ENCODE assay signal across 3 cellular contexts in genomic region chr1:46760558-46761166, GRCh38.
TF ChIP-seq lines count a peak whose summit lies in the region.

No MANE protein-coding gene starts in this region.

TF ChIP-seq in HepG2, 621 proteins besides CTCF, POLR2A, EP300 and RAD21:
- TF ChIP-seq KDM6A (CRISPR knock-in tag; IDR thresholded peaks at IDR 0.05; ENCODE audit: low read depth) (no peak), MAFF (IDR thresholded peaks at IDR 0.05; ENCODE audit: low read depth, low read length) (peak; percentile 76), RFXAP (CRISPR knock-in tag; IDR thresholded peaks at IDR 0.05; ENCODE audit: borderline replicate concordance) (no peak), ZBTB44 (CRISPR knock-in tag; IDR thresholded peaks at IDR 0.05) (no peak), MAFK (conservative IDR thresholded peaks at IDR 0.05 in 1 of 2, IDR thresholded peaks at IDR 0.05 in 1 of 2; ENCODE audit: low read length in 2 of 2) (peak; percentile 76 to 87)
TF ChIP-seq in HepG2: peak in this region for 2.

TF ChIP-seq in IMR-90, 13 proteins besides CTCF, POLR2A, EP300 and RAD21:
- TF ChIP-seq NFE2L2 (IDR thresholded peaks at IDR 0.05; ENCODE audit: low read depth, low read length) (no peak), MAFK (IDR thresholded peaks at IDR 0.05; ENCODE audit: low read depth, low read length) (peak; percentile 70), CEBPB (IDR thresholded peaks at IDR 0.05; ENCODE audit: low read depth, low read length) (no peak), BHLHE40 (IDR thresholded peaks at IDR 0.05; ENCODE audit: low read depth, low read length) (no peak), CHD1 (IDR thresholded peaks at IDR 0.05; ENCODE audit: low read depth, low read length) (no peak), ELK1 (IDR thresholded peaks at IDR 0.05; ENCODE audit: borderline replicate concordance, low read depth, low read length) (no peak), RCOR1 (IDR thresholded peaks at IDR 0.05; ENCODE audit: insufficient replicate concordance, low read length) (no peak)
TF ChIP-seq in IMR-90: peak in this region for 1.

TF ChIP-seq in K562, 482 proteins besides CTCF, POLR2A, EP300 and RAD21:
- TF ChIP-seq MAFG (tag; conservative IDR thresholded peaks at IDR 0.05) = peak; percentile 40; the same call in 1 of the 2 replicates
- TF ChIP-seq RFX7 (CRISPR knock-in tag; IDR thresholded peaks at IDR 0.05) = no peak
- no peak for TF ChIP-seq RNF219 (CRISPR knock-in tag; IDR thresholded peaks at IDR 0.05)
- no peak for TF ChIP-seq MIER1 (IDR thresholded peaks at IDR 0.05; ENCODE audit: low read depth)
- peak; percentile 52 for TF ChIP-seq MAFF (IDR thresholded peaks at IDR 0.05; ENCODE audit: low read length)
- no peak for TF ChIP-seq SMARCE1 (IDR thresholded peaks at IDR 0.05)
- no peak for TF ChIP-seq PHTF2 (CRISPR knock-in tag; IDR thresholded peaks at IDR 0.05)
- TF ChIP-seq SOX6 (IDR thresholded peaks at IDR 0.05) = no peak
- no peak for TF ChIP-seq ZBTB17 (CRISPR knock-in tag; IDR thresholded peaks at IDR 0.05)
- no peak for TF ChIP-seq TCF7L2 (IDR thresholded peaks at IDR 0.05; ENCODE audit: low read depth, low read length)
- TF ChIP-seq ZNF316 (IDR thresholded peaks at IDR 0.05) = peak; percentile 68
- no peak for TF ChIP-seq CUX1 (CRISPR knock-in tag; IDR thresholded peaks at IDR 0.05)
- no peak for TF ChIP-seq ADNP (tag; IDR thresholded peaks at IDR 0.05)
- no peak for TF ChIP-seq ZNF444 (CRISPR knock-in tag; IDR thresholded peaks at IDR 0.05)
- no peak for TF ChIP-seq DMBX1 (CRISPR knock-in tag; IDR thresholded peaks at IDR 0.05; ENCODE audit: borderline replicate concordance)
- no peak for TF ChIP-seq CEBPZ (IDR thresholded peaks at IDR 0.05; ENCODE audit: borderline replicate concordance, low read depth, low read length)
- TF ChIP-seq SPI1 (IDR thresholded peaks at IDR 0.05; ENCODE audit: borderline replicate concordance, low read depth, low read length) = peak; percentile 77
- no peak for TF ChIP-seq ZNF253 (CRISPR knock-in tag; conservative IDR thresholded peaks at IDR 0.05)
- no peak for TF ChIP-seq SRSF3 (IDR thresholded peaks at IDR 0.05; ENCODE audit: insufficient read depth, low read length)
- TF ChIP-seq TFAM (CRISPR knock-in tag; conservative IDR thresholded peaks at IDR 0.05) = no peak
- TF ChIP-seq RUNX1 (IDR thresholded peaks at IDR 0.05; ENCODE audit: low read depth) = no peak
- TF ChIP-seq MTA1 (IDR thresholded peaks at IDR 0.05; ENCODE audit: borderline replicate concordance) = no peak
- TF ChIP-seq SREBF2 (CRISPR knock-in tag; IDR thresholded peaks at IDR 0.05) = no peak
- TF ChIP-seq DACH1 (IDR thresholded peaks at IDR 0.05; ENCODE audit: partially characterized antibody) = no peak
- TF ChIP-seq MAFK (IDR thresholded peaks at IDR 0.05; ENCODE audit: low read length) = peak; percentile 37; the same call in 1 of the 2 replicates
- no peak for TF ChIP-seq ZNF512 (tag; IDR thresholded peaks at IDR 0.05)
- TF ChIP-seq STAT5B (CRISPR knock-in tag; IDR thresholded peaks at IDR 0.05) = no peak
- no peak for TF ChIP-seq EWSR1 (IDR thresholded peaks at IDR 0.05; ENCODE audit: borderline replicate concordance, low read depth, partially characterized antibody)
- TF ChIP-seq NR2C1 (IDR thresholded peaks at IDR 0.05) = no peak
- TF ChIP-seq NR2C1 (tag; IDR thresholded peaks at IDR 0.05) = no peak
